ENCODE assay signal across 1 cellular context in genomic region chr7:122942765-122943164, GRCh38.
TF ChIP-seq lines count a peak whose summit lies in the region.

No MANE protein-coding gene starts in this region.

TF ChIP-seq in HepG2, 621 proteins besides CTCF, POLR2A, EP300 and RAD21 (continued from another document):
- TF ChIP-seq ZBTB20 (CRISPR knock-in tag; IDR thresholded peaks at IDR 0.05; ENCODE audit: borderline replicate concordance, low read depth) (peak; percentile 42; the same call in 1 of the 2 replicates), ZNF546 (CRISPR knock-in tag; conservative IDR thresholded peaks at IDR 0.05) (no peak), BCL3 (CRISPR knock-in tag; IDR thresholded peaks at IDR 0.05) (no peak), CBFB (CRISPR knock-in tag; IDR thresholded peaks at IDR 0.05) (no peak), BHLHE40 (IDR thresholded peaks at IDR 0.05; ENCODE audit: low read length) (peak; percentile 61; the same call in 1 of the 2 replicates), TEAD3 (CRISPR knock-in tag; optimal IDR thresholded peaks at IDR 0.05; ENCODE audit: borderline replicate concordance) (no peak), KLF6 (CRISPR knock-in tag; IDR thresholded peaks at IDR 0.05) (no peak)
